In the genomic region with DNA sequence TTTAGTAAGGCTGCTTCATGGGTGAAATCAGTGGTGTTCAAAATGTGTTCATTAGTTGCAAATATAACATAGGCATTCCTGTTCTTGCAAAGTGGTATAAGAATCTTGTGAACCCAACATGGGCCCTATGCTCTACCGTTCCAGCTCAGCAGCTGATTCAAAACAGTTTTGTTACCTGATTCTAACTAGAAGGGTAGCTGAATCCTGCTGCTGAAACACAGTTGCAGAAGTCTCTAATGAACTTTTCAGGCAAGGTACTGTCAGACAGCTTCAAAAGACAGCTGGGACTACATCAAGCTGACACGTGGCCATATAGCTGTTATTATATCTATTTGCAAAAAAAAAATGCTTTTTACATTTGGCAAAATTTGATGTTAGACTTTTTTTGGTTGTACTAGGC, we compare ENCODE assay signal across 19 cellular contexts. TPM values are rescaled to one million over a fixed set of nuclear protein-coding genes. Genes with fewer than 3 reads are reported as not detected.
DNase-seq lines count a peak whose midpoint lies in the region; ATAC-seq and TF ChIP-seq lines count a peak whose summit lies in the region.
"Had no signal": no experiment of that assay in that cellular context is flagged by ENCODE, and none has a peak within 500 bp of the region (broad histone marks: within the 10 kb centered on the region; RNA-seq: fewer than 3 reads in every experiment).

No MANE protein-coding gene starts in this region.

- no peak for ATAC-seq in activated CD8-positive, alpha-beta T cell treated with anti-CD3 and anti-CD28 coated beads, Interleukin-2, amount 10 ng/mL, durations not matched to agents 7 days and 5 days
- peak; percentile 46 to 52 for ATAC-seq in naive thymus-derived CD8-positive, alpha-beta T cell
- ATAC-seq: K562 had no signal

- peak overlapping the region; percentile 31 for H3K27ac Mint-ChIP-seq in activated naive CD4-positive, alpha-beta T cell treated with anti-CD3 and anti-CD28 coated beads, Interleukin-2, amount 50 U/mL, for 24 hours
- no peak overlapping the region for H3K27ac Mint-ChIP-seq in activated CD8-positive, alpha-beta T cell treated with anti-CD3 and anti-CD28 coated beads, Interleukin-2, amount 10 ng/mL, durations not matched to agents 7 days and 5 days
- peak overlapping the region in 9 of 10 donors; percentile 57 to 93 (median 87) for H3K27ac Mint-ChIP-seq in naive thymus-derived CD8-positive, alpha-beta T cell

- H3K9me3 Mint-ChIP-seq in activated naive CD4-positive, alpha-beta T cell treated with anti-CD3 and anti-CD28 coated beads, Interleukin-2, amount 50 U/mL, for 24 hours = peaks cover 5% of the 10 kb centered on the region
- peaks cover 8% of the 10 kb centered on the region for H3K9me3 Mint-ChIP-seq in activated CD8-positive, alpha-beta T cell treated with anti-CD3 and anti-CD28 coated beads, Interleukin-2, amount 10 ng/mL, durations not matched to agents 7 days and 5 days (ENCODE audit: insufficient read depth)
- H3K9me3 Mint-ChIP-seq in naive thymus-derived CD8-positive, alpha-beta T cell = peaks cover 0 to 13% (median 3%) of the 10 kb centered on the region in 9 donors

- H3K4me3 ChIP-seq in KMS-11 (IDR thresholded peaks at IDR 0.05; ENCODE audit: insufficient read depth, low read depth, low read length) = no peak overlapping the region
- H3K4me3 ChIP-seq: K562, PC-9 had no signal

- H3K27me3 ChIP-seq in KMS-11 (ENCODE audit: insufficient read depth, low read depth) = no peaks in the 10 kb centered on the region

- H3K36me3 Mint-ChIP-seq in activated naive CD4-positive, alpha-beta T cell treated with anti-CD3 and anti-CD28 coated beads, Interleukin-2, amount 50 U/mL, for 24 hours = peaks cover 21% of the 10 kb centered on the region
- H3K36me3 Mint-ChIP-seq in activated CD8-positive, alpha-beta T cell treated with anti-CD3 and anti-CD28 coated beads, Interleukin-2, amount 10 ng/mL, durations not matched to agents 7 days and 5 days (ENCODE audit: low read depth) = peaks cover 65% of the 10 kb centered on the region
- peaks cover 14 to 39% (median 24%) of the 10 kb centered on the region in 3 donors for H3K36me3 Mint-ChIP-seq in naive thymus-derived CD8-positive, alpha-beta T cell
- H3K36me3 Mint-ChIP-seq: CD4-positive, CD25-positive, alpha-beta regulatory T cell had no signal

- H3K79me2 ChIP-seq in KMS-11 (ENCODE audit: insufficient read depth, low read depth) = peaks cover 95% of the 10 kb centered on the region

- TF ChIP-seq CTCF in KMS-11 (conservative IDR thresholded peaks at IDR 0.05; ENCODE audit: low read depth, low read length) = no peak

- peak overlapping the region; percentile 99 for H3K27ac ChIP-seq in KMS-11
- H3K27ac ChIP-seq: PC-9 had no signal

- H3K9ac ChIP-seq in KMS-11 = peak overlapping the region; percentile 84; the same call in 1 of the 2 replicates

- CTCF ChIA-PET in activated CD8-positive, alpha-beta T cell treated with anti-CD3 and anti-CD28 coated beads, Interleukin-2, amount 10 ng/mL, durations not matched to agents 7 days and 5 days (lab: Charles Lee) = interaction anchor here (0.7 to 2.1 kb wide), 2 partner anchors 23 to 63 kb away, joined by 3 to 10 read pairs; no protein-coding TSS in a partner anchor

- peaks cover 64% of the 10 kb centered on the region for H3K4me1 Mint-ChIP-seq in activated naive CD4-positive, alpha-beta T cell treated with anti-CD3 and anti-CD28 coated beads, Interleukin-2, amount 50 U/mL, for 24 hours
- H3K4me1 Mint-ChIP-seq in activated CD8-positive, alpha-beta T cell treated with anti-CD3 and anti-CD28 coated beads, Interleukin-2, amount 10 ng/mL, durations not matched to agents 7 days and 5 days (ENCODE audit: low read depth) = peaks cover 78% of the 10 kb centered on the region
- H3K4me1 Mint-ChIP-seq in naive thymus-derived CD8-positive, alpha-beta T cell = peaks cover 20 to 68% (median 60%) of the 10 kb centered on the region in 4 donors

- DNase-seq in activated naive CD4-positive, alpha-beta T cell treated with Interleukin-2 at 50 U/mL for 16 hours = no peak
- no peak for DNase-seq in activated CD8-positive, alpha-beta T cell treated with anti-CD3 and anti-CD28 coated beads, Interleukin-2, amount 10 ng/mL, durations not matched to agents 7 days and 5 days
- DNase-seq in naive thymus-derived CD8-positive, alpha-beta T cell = no peak
- DNase-seq in NCI-H226 = no peak
- no peak for DNase-seq in amygdala (lab: John Stamatoyannopoulos, UW)
- no peak for DNase-seq in T1000 (lab: John Stamatoyannopoulos, UW)
- DNase-seq: CD4-positive, CD25-positive, alpha-beta regulatory T cell; DND-41; GDM1; NCI-H1092 treated with DMSO at 0.1 percent for 48 hours; NCI-H1694 treated with DMSO at 0.1 percent for 48 hours; NCI-H446 treated with DMSO at 0.1 percent for 48 hours; NCI-H774; PC-9 had no signal

- H4K20me1 ChIP-seq in KMS-11 (ENCODE audit: insufficient read depth) = no peaks in the 10 kb centered on the region

- no peaks in the 10 kb centered on the region for H3K36me3 ChIP-seq in KMS-11 (ENCODE audit: insufficient read depth)

- no peak overlapping the region for H2AFZ ChIP-seq in KMS-11 (ENCODE audit: low read depth)

- no peaks in the 10 kb centered on the region for H3K27me3 Mint-ChIP-seq in activated naive CD4-positive, alpha-beta T cell treated with anti-CD3 and anti-CD28 coated beads, Interleukin-2, amount 50 U/mL, for 24 hours
- no peaks in the 10 kb centered on the region for H3K27me3 Mint-ChIP-seq in activated CD8-positive, alpha-beta T cell treated with anti-CD3 and anti-CD28 coated beads, Interleukin-2, amount 10 ng/mL, durations not matched to agents 7 days and 5 days (ENCODE audit: low read depth)
- no peaks in the 10 kb centered on the region for H3K27me3 Mint-ChIP-seq in naive thymus-derived CD8-positive, alpha-beta T cell
- H3K27me3 Mint-ChIP-seq: CD4-positive, CD25-positive, alpha-beta regulatory T cell had no signal

- peak overlapping the region; percentile 90 for H3K4me2 ChIP-seq in KMS-11
- H3K4me2 ChIP-seq: PC-9 had no signal

- peaks cover 71% of the 10 kb centered on the region for H3K4me1 ChIP-seq in KMS-11 (ENCODE audit: low read depth, poor library complexity, severe bottlenecking)

- POLR2A ChIA-PET in activated CD8-positive, alpha-beta T cell treated with anti-CD3 and anti-CD28 coated beads, Interleukin-2, amount 10 ng/mL, durations not matched to agents 7 days and 5 days (lab: Charles Lee) = interaction anchor here (1.0 kb wide), 1 partner anchor 90 kb away, joined by 4 read pairs; no protein-coding TSS in a partner anchor
- POLR2A ChIA-PET in naive thymus-derived CD8-positive, alpha-beta T cell (lab: Charles Lee) = interaction anchor here (0.5 to 0.6 kb wide), 2 partner anchors 74 to 83 kb away, joined by 3 to 5 read pairs; no protein-coding TSS in a partner anchor

- H3K4me3 Mint-ChIP-seq in activated naive CD4-positive, alpha-beta T cell treated with anti-CD3 and anti-CD28 coated beads, Interleukin-2, amount 50 U/mL, for 24 hours = no peak overlapping the region
- H3K4me3 Mint-ChIP-seq in activated CD8-positive, alpha-beta T cell treated with anti-CD3 and anti-CD28 coated beads, Interleukin-2, amount 10 ng/mL, durations not matched to agents 7 days and 5 days = peak overlapping the region; percentile 22
- H3K4me3 Mint-ChIP-seq in naive thymus-derived CD8-positive, alpha-beta T cell = peak overlapping the region in 9 of 10 donors; percentile 3 to 77 (median 66)

RNA-seq across cellular contexts. Expression of gene THEMIS, which starts 22.7 kb away (rescaled TPM):
- total RNA-seq in activated CD8-positive, alpha-beta T cell treated with anti-CD3 and anti-CD28 coated beads, Interleukin-2, amount 10 ng/mL, durations not matched to agents 7 days and 5 days = 100 to 1,000 TPM; 142 to 144 TPM
- total RNA-seq in naive thymus-derived CD8-positive, alpha-beta T cell = 100 to 1,000 TPM; 128 TPM
- 100 to 1,000 TPM; 168 to 212 (median 183) TPM for polyA plus RNA-seq in naive thymus-derived CD8-positive, alpha-beta T cell
- total RNA-seq: H1, MCF 10A, PC-9 had no signal
- polyA plus RNA-seq: H1, K562 had no signal
